In genomic region chr17:55664287-55664686, GRCh38 we compare ENCODE assay signal across 11 cellular contexts. TPM values are rescaled to one million over a fixed set of nuclear protein-coding genes. Genes with fewer than 3 reads are reported as not detected.
DNase-seq lines count a peak whose midpoint lies in the region; ATAC-seq, FAIRE-seq and TF ChIP-seq lines count a peak whose summit lies in the region.
"Had no signal": no experiment of that assay in that cellular context is flagged by ENCODE, and none has a peak within 500 bp of the region (broad histone marks: within the 10 kb centered on the region; RNA-seq: fewer than 3 reads in every experiment).

No MANE protein-coding gene starts in this region.

- H3K79me2 ChIP-seq in GM12878 (ENCODE audit: control insufficient read depth, insufficient read depth, low read length) = no peaks in the 10 kb centered on the region

- in situ Hi-C loops in GM12878 (cut with MboI) = no loop called here

- no peak for TF ChIP-seq RAD21 in GM12878 (IDR thresholded peaks at IDR 0.05; ENCODE audit: insufficient read depth, low read depth, low read length)

- H3K27me3 Mint-ChIP-seq in activated naive CD4-positive, alpha-beta T cell treated with anti-CD3 and anti-CD28 coated beads for 36 hours (ENCODE audit: low read depth) = peaks cover 11% of the 10 kb centered on the region
- H3K27me3 Mint-ChIP-seq in CD4-positive, alpha-beta T cell = peaks cover 34% of the 10 kb centered on the region
- peaks cover 3 to 26% (median 13%) of the 10 kb centered on the region in 5 donors for H3K27me3 Mint-ChIP-seq in naive thymus-derived CD8-positive, alpha-beta T cell

- intact Hi-C loops in GM12878 (cut with micrococcal nuclease; ENCODE audit: unreplicated experiment) = no loop called here
- intact Hi-C loops in activated naive CD4-positive, alpha-beta T cell treated with anti-CD3 and anti-CD28 coated beads for 36 hours (cut with micrococcal nuclease) = no loop called here
- intact Hi-C loops in CD4-positive, alpha-beta T cell (cut with DNase I, micrococcal nuclease) = no loop called here

- WGBS in GM12878 (ENCODE audit: insufficient coverage, insufficient replicate concordance, low lambda C conversion rate, missing lambda C conversion rate) = 2% methylated on average over 3 of the region's 3 CpGs

- CTCF ChIA-PET in GM12878 (lab: Yijun Ruan, JAX) = no interaction called here
- CTCF ChIA-PET in activated naive CD4-positive, alpha-beta T cell treated with anti-CD3 and anti-CD28 coated beads for 36 hours (lab: Charles Lee) = no interaction called here
- CTCF ChIA-PET in CD4-positive, alpha-beta T cell (lab: Charles Lee) = interaction anchor here (0.6 kb wide), 1 partner anchor 108 kb away, joined by 3 read pairs; no protein-coding TSS in a partner anchor

- no peaks in the 10 kb centered on the region for H3K4me1 ChIP-seq in GM12878 (ENCODE audit: control insufficient read depth, insufficient read depth, low read length)

- H3K4me3 Mint-ChIP-seq in activated naive CD4-positive, alpha-beta T cell treated with anti-CD3 and anti-CD28 coated beads for 36 hours = no peak overlapping the region
- no peak overlapping the region for H3K4me3 Mint-ChIP-seq in CD4-positive, alpha-beta T cell
- no peak overlapping the region for H3K4me3 Mint-ChIP-seq in naive thymus-derived CD8-positive, alpha-beta T cell
- H3K4me3 Mint-ChIP-seq: natural killer cell had no signal

- no peak overlapping the region for H2AFZ ChIP-seq in GM12878 (ENCODE audit: control insufficient read depth, low read depth, low read length)

- no peaks in the 10 kb centered on the region for H3K9me3 ChIP-seq in GM12878 (replicated peaks; ENCODE audit: control insufficient read depth, insufficient read depth, low read length)
- H3K9me3 ChIP-seq in CD4-positive, alpha-beta T cell (ENCODE audit: control insufficient read depth, low read length) = no peaks in the 10 kb centered on the region

- no peaks in the 10 kb centered on the region for H4K20me1 ChIP-seq in GM12878 (ENCODE audit: control insufficient read depth, insufficient read depth)

- SMC1A ChIA-PET in GM12878 (lab: Charles Lee; ENCODE audit: uncharacterized antibody, unreplicated experiment) = no interaction called here

- peak; percentile 41 for FAIRE-seq in GM12878 (lab: Jason Lieb, UNC)

- BruUV-seq in GM12878 (replicated peaks; lab: Mats Ljungman, UMichigan) = no TSS peak

- no peaks in the 10 kb centered on the region; a peak in 1 of 4 replicates for H3K36me3 ChIP-seq in GM12878 (ENCODE audit: control insufficient read depth in 2 of 2, insufficient read depth in 2 of 2, low read length in 1 of 2)
- H3K36me3 ChIP-seq: brain microvascular endothelial cell had no signal

- TF ChIP-seq CTCF in GM12878 (IDR thresholded peaks at IDR 0.05 in 2 of 3, conservative IDR thresholded peaks at IDR 0.05 in 1 of 3; ENCODE audit: control insufficient read depth in 2 of 3, extremely low read depth in 1 of 3, insufficient read depth in 1 of 3, low read depth in 3 of 3, low read length in 3 of 3) = no peak
- TF ChIP-seq CTCF in CD4-positive, alpha-beta T cell (IDR thresholded peaks at IDR 0.05) = no peak

- no peak overlapping the region for H3K27ac ChIP-seq in GM12878 (ENCODE audit: control insufficient read depth, insufficient read depth)
- H3K27ac ChIP-seq in CD4-positive, alpha-beta T cell (ENCODE audit: low read depth, low read length) = no peak overlapping the region
- H3K27ac ChIP-seq: brain microvascular endothelial cell had no signal

- peak; percentile 76 for ATAC-seq in GM18508 (IDR thresholded peaks at IDR 0.05; ENCODE audit: insufficient read depth, unreplicated experiment)
- peak; percentile 92 for ATAC-seq in GM21529 (IDR thresholded peaks at IDR 0.05; ENCODE audit: unreplicated experiment)
- ATAC-seq in HG03442 (IDR thresholded peaks at IDR 0.05; ENCODE audit: unreplicated experiment) = peak; percentile 80
- peak; percentile 63; the same call in 2 of the 3 replicates for ATAC-seq in GM12878
- no peak for ATAC-seq in CD4-positive, alpha-beta T cell (ENCODE audit: poor library complexity)
- ATAC-seq in naive thymus-derived CD8-positive, alpha-beta T cell = no peak

- POLR2A ChIA-PET in GM12878 (lab: Charles Lee) = no interaction called here
- POLR2A ChIA-PET in CD4-positive, alpha-beta T cell (lab: Charles Lee) = no interaction called here
- POLR2A ChIA-PET in naive thymus-derived CD8-positive, alpha-beta T cell (lab: Charles Lee) = no interaction called here

- no peaks in the 10 kb centered on the region for H3K4me1 Mint-ChIP-seq in activated naive CD4-positive, alpha-beta T cell treated with anti-CD3 and anti-CD28 coated beads for 36 hours (ENCODE audit: low read depth)
- no peaks in the 10 kb centered on the region for H3K4me1 Mint-ChIP-seq in CD4-positive, alpha-beta T cell (ENCODE audit: low read depth)
- H3K4me1 Mint-ChIP-seq in naive thymus-derived CD8-positive, alpha-beta T cell = peaks cover 0 to 9% (median 0%) of the 10 kb centered on the region in 4 donors
- H3K4me1 Mint-ChIP-seq: natural killer cell had no signal

- no peak overlapping the region; the same call in 1 of the 2 replicates for H3K4me2 ChIP-seq in GM12878 (ENCODE audit: control insufficient read depth, insufficient read depth)

- RAD21 ChIA-PET in GM12878 (lab: Charles Lee; ENCODE audit: unreplicated experiment) = no interaction called here

- no peaks in the 10 kb centered on the region for H3K9me3 Mint-ChIP-seq in activated naive CD4-positive, alpha-beta T cell treated with anti-CD3 and anti-CD28 coated beads for 36 hours
- no peaks in the 10 kb centered on the region for H3K9me3 Mint-ChIP-seq in CD4-positive, alpha-beta T cell
- H3K9me3 Mint-ChIP-seq in naive thymus-derived CD8-positive, alpha-beta T cell = no peaks in the 10 kb centered on the region
- H3K9me3 Mint-ChIP-seq: natural killer cell had no signal

- no peaks in the 10 kb centered on the region; a peak in 1 of 4 replicates for H3K27me3 ChIP-seq in GM12878 (replicated peaks in 1 of 2; ENCODE audit: control insufficient read depth in 2 of 2, insufficient read depth in 2 of 2, low read length in 1 of 2)
- peaks cover 8% of the 10 kb centered on the region for H3K27me3 ChIP-seq in CD4-positive, alpha-beta T cell (ENCODE audit: control insufficient read depth, insufficient read depth, low read length)
- H3K27me3 ChIP-seq: brain microvascular endothelial cell had no signal

- no peak overlapping the region for H3K27ac Mint-ChIP-seq in activated naive CD4-positive, alpha-beta T cell treated with anti-CD3 and anti-CD28 coated beads for 36 hours
- no peak overlapping the region for H3K27ac Mint-ChIP-seq in CD4-positive, alpha-beta T cell
- H3K27ac Mint-ChIP-seq in naive thymus-derived CD8-positive, alpha-beta T cell = no peak overlapping the region
- H3K27ac Mint-ChIP-seq: natural killer cell had no signal

- DNase-seq in GM12878 (ENCODE audit: low read depth, low spot score) = peak; percentile 17
- DNase-seq in activated T-cell treated with anti-CD3 and anti-CD28 coated beads, Interleukin-2, amount 50 U/mL, for 48 hours = no peak
- DNase-seq in activated naive CD4-positive, alpha-beta T cell treated with anti-CD3 and anti-CD28 coated beads for 36 hours = no peak
- no peak for DNase-seq in CD4-positive, alpha-beta T cell
- DNase-seq in naive thymus-derived CD8-positive, alpha-beta T cell = no peak
- DNase-seq: brain microvascular endothelial cell, DMS79, natural killer cell had no signal

- no peak for TF ChIP-seq POLR2A in GM12878 (IDR thresholded peaks at IDR 0.05; ENCODE audit: low read depth, low read length)

- TF ChIP-seq EP300 in GM12878 (IDR thresholded peaks at IDR 0.05; ENCODE audit: borderline replicate concordance in 1 of 2, control insufficient read depth in 1 of 2, low read depth in 2 of 2, low read length in 2 of 2) = no peak

- H3K36me3 Mint-ChIP-seq in activated naive CD4-positive, alpha-beta T cell treated with anti-CD3 and anti-CD28 coated beads for 36 hours (ENCODE audit: low read depth) = no peaks in the 10 kb centered on the region
- H3K36me3 Mint-ChIP-seq in CD4-positive, alpha-beta T cell (ENCODE audit: low read depth) = no peaks in the 10 kb centered on the region
- H3K36me3 Mint-ChIP-seq in naive thymus-derived CD8-positive, alpha-beta T cell = no peaks in the 10 kb centered on the region
- H3K36me3 Mint-ChIP-seq: natural killer cell had no signal

- no peak overlapping the region for H3K4me3 ChIP-seq in GM12878

- H3K9ac ChIP-seq in GM12878 (ENCODE audit: control insufficient read depth, insufficient read depth, low read length) = no peak overlapping the region

RNA-seq across cellular contexts. Expression of gene TMEM100, which starts 58.4 kb away (rescaled TPM):
- total RNA-seq in GM12878 (2013; cell fraction: nucleolus; rRNA removed) = not detected in 2 replicates
- total RNA-seq in GM12878 (2014; rRNA removed) (not detected in 2 replicates), GM12878 (2014; rRNA removed; fragmentation: Illumina TruSeq; extraction: Trizol) (not detected in 2 replicates), GM12878 (2021) (not detected in 2 replicates)
- polyA plus RNA-seq in GM12878 (2011; ENCODE audit: low read depth) = not detected
- polyA plus RNA-seq in GM12878 (2011; rRNA removed) (not detected in 2 replicates), GM12878 (2014; fragmentation: Illumina TruSeq; extraction: Trizol) (not detected in 2 replicates), GM12878 (2014; fragmentation: Nextera tagmentation; extraction: Ambion mirVana) (not detected), GM12878 (2014; rRNA removed) (not detected in 2 replicates), GM12878 (2016; fragmentation: Nextera tagmentation; extraction: Ambion mirVana) (not detected)
- not detected in 2 replicates for polyA plus RNA-seq in GM12878 (2011; cell fraction: cytosol; rRNA removed)
- polyA plus RNA-seq in GM12878 (2011; cell fraction: nucleus; rRNA removed) = not detected in 2 replicates
- polyA plus RNA-seq in GM12878 (2012) = 0.08 TPM in 2 replicates
- not detected in 2 replicates for polyA minus RNA-seq in GM12878 (2011; rRNA and poly(A)+ RNA removed)
- not detected in 2 replicates for polyA minus RNA-seq in GM12878 (2011; cell fraction: cytosol; rRNA and poly(A)+ RNA removed)
- polyA minus RNA-seq in GM12878 (2011; cell fraction: nucleus; rRNA and poly(A)+ RNA removed) = not detected in 2 replicates
- not detected for total RNA-seq in activated naive CD4-positive, alpha-beta T cell treated with anti-CD3 and anti-CD28 coated beads for 36 hours
- total RNA-seq in CD4-positive, alpha-beta T cell = not detected
- not detected for total RNA-seq in naive thymus-derived CD8-positive, alpha-beta T cell
- polyA plus RNA-seq in naive thymus-derived CD8-positive, alpha-beta T cell = not detected
- total RNA-seq: natural killer cell had no signal

Comparison
In these comparisons a context has a peak if more than half of its experiments do, and no peak if none do; other contexts are left out.
1. ATAC-seq: peak in GM18508 (single experiment), GM21529 (single experiment), HG03442 (single experiment) and GM12878 (single experiment); none in CD4-positive, alpha-beta T cell (single experiment) and naive thymus-derived CD8-positive, alpha-beta T cell (0 of 2).